10 cellular contexts compared by ENCODE assay signal in the genomic region with DNA sequence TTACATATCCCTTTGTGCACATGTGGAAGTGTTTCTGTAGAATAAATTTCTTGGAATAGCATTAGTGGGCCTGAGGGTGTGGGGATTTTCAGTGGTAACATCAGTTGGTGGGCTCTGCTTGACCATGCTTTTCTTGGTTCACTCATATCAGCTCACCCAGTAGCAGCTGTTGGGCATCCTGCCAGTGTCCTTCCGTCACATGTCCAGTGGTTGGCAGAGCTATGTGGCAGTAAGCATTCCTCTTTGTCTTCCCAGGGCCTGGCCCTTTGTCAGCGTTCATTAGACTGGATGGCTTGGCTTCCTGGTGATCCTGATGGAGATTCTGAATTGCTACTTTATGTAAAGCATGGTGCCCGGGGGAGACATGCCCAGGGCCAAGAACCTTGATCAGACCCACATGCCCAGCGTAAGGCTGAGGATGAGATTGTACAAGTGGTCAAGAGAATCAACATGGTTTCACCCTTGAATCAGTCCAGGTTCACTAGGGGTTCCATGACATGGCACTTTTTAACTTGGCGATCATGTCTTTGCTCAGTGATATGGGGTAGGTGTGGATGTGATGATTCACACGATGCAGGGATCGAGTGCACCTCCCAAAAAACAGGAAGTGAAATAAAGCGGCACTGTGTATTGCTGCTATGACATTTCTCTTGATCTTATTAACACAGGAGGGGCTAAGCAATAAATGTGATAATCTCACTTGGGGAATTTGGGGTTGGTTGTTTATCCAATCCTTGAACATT.
DNase-seq lines count a peak whose midpoint lies in the region; ATAC-seq and TF ChIP-seq lines count a peak whose summit lies in the region.
"Had no signal": no experiment of that assay in that cellular context is flagged by ENCODE, and none has a peak within 500 bp of the region (broad histone marks: within the 10 kb centered on the region; RNA-seq: fewer than 3 reads in every experiment).

No MANE protein-coding gene starts in this region.

- no peak for TF ChIP-seq CTCF in foreskin keratinocyte (conservative IDR thresholded peaks at IDR 0.05)
- no peak for TF ChIP-seq CTCF in uterus (IDR thresholded peaks at IDR 0.05)

- no peaks in the 10 kb centered on the region for H3K4me1 ChIP-seq in foreskin keratinocyte
- H3K4me1 ChIP-seq in uterus: no peaks in the 10 kb centered on the region

- H3K27me3 ChIP-seq in foreskin keratinocyte (no peaks in the 10 kb centered on the region), uterus (no peaks in the 10 kb centered on the region)

- DNase-seq in G401 (ENCODE audit: low spot score) (peak; percentile 3), NCI-H774 (lab: John Stamatoyannopoulos, UW) (peak; percentile 47), dermis blood vessel endothelial cell (peak; percentile 34), myocyte (ENCODE audit: low read depth) (peak; percentile 94), LoVo (ENCODE audit: low spot score) (no peak), foreskin keratinocyte (no peak), uterus (no peak)

- H3K9me3 ChIP-seq in uterus: no peaks in the 10 kb centered on the region

- H3K4me3 ChIP-seq in uterus: no peak overlapping the region

- intact Hi-C loops in uterus (cut with DNase I; ENCODE audit: low total_unique reads): no loop called here

- no peak for TF ChIP-seq POLR2A in uterus (IDR thresholded peaks at IDR 0.05)

- ATAC-seq in GM21786 (IDR thresholded peaks at IDR 0.05; ENCODE audit: unreplicated experiment): no peak
- no peak for ATAC-seq in foreskin keratinocyte
- ATAC-seq: activated CD4-positive, CD25-positive, alpha-beta regulatory T cell treated with anti-CD3 and anti-CD28 coated beads, Interleukin-2, amount 50 U/mL, for 24 hours; Panc1 had no signal

- in situ Hi-C loops in G401 (cut with HindIII; ENCODE audit: low sequenced_read_pairs): no loop called here

- H3K27ac ChIP-seq in foreskin keratinocyte (no peak overlapping the region), uterus (no peak overlapping the region)

- H3K36me3 ChIP-seq in uterus: no peaks in the 10 kb centered on the region

Comparison
In these comparisons a context has a peak if more than half of its experiments do, and no peak if none do; other contexts are left out.
1. DNase-seq: peak in G401 (single experiment), NCI-H774 (single experiment), dermis blood vessel endothelial cell (single experiment) and myocyte (single experiment); none in LoVo (single experiment), foreskin keratinocyte (0 of 2) and uterus (0 of 2).